Comparison of ENCODE assay signal across 8 cellular contexts in genomic region chr15:42490246-42490742, GRCh38. TPM values are rescaled to one million over a fixed set of nuclear protein-coding genes. Genes with fewer than 3 reads are reported as not detected.
A peak's percentile ranks its signal among the peaks of the same experiment; 100 is the strongest.
DNase-seq lines count a peak whose midpoint lies in the region; ATAC-seq and TF ChIP-seq lines count a peak whose summit lies in the region.

No MANE protein-coding gene starts in this region.

- intact Hi-C loops in ovary (cut with DNase I), result no loop called here

- peaks cover 2% of the 10 kb centered on the region for H3K36me3 Mint-ChIP-seq in T-cell

- no peak for TF ChIP-seq POLR2A in ovary (IDR thresholded peaks at IDR 0.05)

- H3K27me3 Mint-ChIP-seq in T-cell, result no peaks in the 10 kb centered on the region

- H3K27ac ChIP-seq in ovary, result peak overlapping the region; percentile 85 to 87

- 1 to 2% (median 2%) methylated on average over 13 of the region's 13 CpGs for WGBS in ovary, 3 donors

- H3K4me1 Mint-ChIP-seq in T-cell, result peaks cover 46 to 60% (median 47%) of the 10 kb centered on the region in 3 donors

- peak overlapping the region; percentile 49 for H3K4me3 ChIP-seq in ovary

- peak overlapping the region; percentile 97 to 98 for H3K27ac Mint-ChIP-seq in T-cell

- ATAC-seq in HG02610 (IDR thresholded peaks at IDR 0.05; ENCODE audit: unreplicated experiment) (peak; percentile 6), T-cell (replicated peaks in 1 of 4) (no peak)

- H3K36me3 ChIP-seq in ovary, result no peaks in the 10 kb centered on the region

- no peaks in the 10 kb centered on the region for H3K9me3 Mint-ChIP-seq in T-cell

- CTCF ChIA-PET in T-cell (lab: Charles Lee), result interaction anchor here in 1 of 2 donors (0.6 kb wide), 1 partner anchor 115 kb away, joined by 3 read pairs; no protein-coding TSS in a partner anchor

- no peak for TF ChIP-seq CTCF in ovary (IDR thresholded peaks at IDR 0.05)

- DNase-seq in CD1c-positive myeloid dendritic cell (ENCODE audit: extremely low spot score) (peak; percentile 67), T-cell (no peak), fibroblast of peridontal ligament (ENCODE audit: extremely low read depth) (peak; percentile 31), ovary (no peak), ecto neural progenitor cell (ENCODE audit: low spot score) (no peak), NCI-H446 treated with DMSO at 0.1 percent for 48 hours (lab: John Stamatoyannopoulos, UW) (no peak), NCI-H1417 (lab: John Stamatoyannopoulos, UW) (no peak)

- H3K9me3 ChIP-seq in ovary, result no peaks in the 10 kb centered on the region

- no peaks in the 10 kb centered on the region for H3K27me3 ChIP-seq in ovary

- H3K4me1 ChIP-seq in ovary (ENCODE audit: insufficient read depth), result peaks cover 3% of the 10 kb centered on the region

- no peak for TF ChIP-seq EP300 in ovary (IDR thresholded peaks at IDR 0.05)

- H3K4me3 Mint-ChIP-seq in T-cell, result peak overlapping the region; percentile 95 to 98 (median 96)

- POLR2A ChIA-PET in T-cell (lab: Charles Lee), result interaction anchor here in 1 of 2 donors (0.8 kb wide), 1 partner anchor 1028 kb away, joined by 8 read pairs; no protein-coding TSS in a partner anchor

RNA-seq across cellular contexts. Expression of gene ZNF106, which starts 0.6 kb away (rescaled TPM):
- total RNA-seq in T-cell (10 to 100 TPM; 33.1 to 41.1 (median 36.7) TPM), ovary (10 to 100 TPM; 27.5 to 59.0 (median 43.4) TPM)
- polyA plus RNA-seq in ovary, result 10 to 100 TPM; 12.2 to 44.1 TPM

RNA-seq across cellular contexts. Expression of gene SNAP23, which starts 5.1 kb away (rescaled TPM):
- total RNA-seq in T-cell (10 to 100 TPM; 51.8 to 60.7 (median 59.3) TPM), ovary (10 to 100 TPM; 37.9 to 58.9 (median 53.0) TPM)
- 10 to 100 TPM; 39.3 to 93.0 TPM for polyA plus RNA-seq in ovary

RNA-seq across cellular contexts. Expression of gene LRRC57, which starts 58.3 kb away (rescaled TPM):
- total RNA-seq in T-cell (10 to 100 TPM; 13.4 to 24.6 (median 18.4) TPM), ovary (10 to 100 TPM; 13.2 to 28.7 (median 17.7) TPM)
- polyA plus RNA-seq in ovary, result 10 to 100 TPM in 1 of 2 donors, 1 to 10 TPM in 1; 7.9 to 19.2 TPM

RNA-seq across cellular contexts. Expression of gene HAUS2, which starts 58.3 kb away (rescaled TPM):
- total RNA-seq in T-cell, result 10 to 100 TPM; 13.1 to 21.8 (median 16.8) TPM
- 10 to 100 TPM; 11.1 to 22.9 (median 17.8) TPM for total RNA-seq in ovary
- polyA plus RNA-seq in ovary, result 10 to 100 TPM; 13.2 to 18.7 TPM

Comparison
In these comparisons a context has a peak if more than half of its experiments do, and no peak if none do; other contexts are left out.
1. DNase-seq: peak in CD1c-positive myeloid dendritic cell (single experiment) and fibroblast of peridontal ligament (single experiment); none in T-cell (0 of 34), ovary (0 of 5), ecto neural progenitor cell (single experiment), NCI-H446 treated with DMSO at 0.1 percent for 48 hours (single experiment) and NCI-H1417 (0 of 3).